Comparison of ENCODE assay signal across 8 cellular contexts in the genomic region with DNA sequence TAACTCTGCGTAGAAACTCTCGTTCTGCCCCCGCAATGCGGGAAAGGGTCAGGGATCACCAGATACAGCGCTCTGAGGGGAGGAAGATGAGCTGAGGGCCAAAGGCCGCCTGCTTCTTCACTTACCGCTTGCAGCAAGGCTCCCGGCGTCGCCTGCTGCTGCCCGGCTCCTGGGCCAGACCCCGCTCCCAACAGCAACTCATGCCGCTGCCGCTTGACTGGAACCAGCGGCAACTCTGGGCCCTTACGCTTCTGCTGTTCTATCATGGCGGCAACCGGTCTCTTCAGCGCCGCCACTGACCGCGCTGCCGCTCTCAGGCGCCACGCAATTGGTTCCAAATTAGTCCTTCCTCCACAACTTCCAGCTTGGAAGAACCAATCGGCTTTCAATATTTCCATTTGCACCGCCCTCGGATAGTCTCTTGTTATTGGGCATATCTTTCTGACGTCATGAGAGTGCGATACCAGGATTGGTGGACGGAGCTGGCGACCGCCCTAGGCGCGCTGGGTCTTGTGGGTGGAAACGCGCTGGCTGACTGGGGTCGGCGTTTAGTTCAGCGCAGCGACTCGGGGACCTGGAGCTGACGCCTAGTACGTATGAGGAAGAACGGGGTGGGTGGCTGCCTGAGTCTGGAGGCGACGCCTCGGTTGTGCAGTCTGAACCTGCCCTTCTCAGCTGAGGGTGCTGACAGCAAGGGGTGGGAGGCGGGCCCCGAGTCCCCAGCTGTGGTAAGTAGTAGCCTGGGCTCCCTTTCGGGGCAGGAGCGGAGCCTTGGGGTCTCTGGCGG. TPM values are rescaled to one million over a fixed set of nuclear protein-coding genes. Genes with fewer than 3 reads are reported as not detected.
DNase-seq lines count a peak whose midpoint lies in the region; ATAC-seq and TF ChIP-seq lines count a peak whose summit lies in the region.

A gene (minus strand): TSS at position 303 of the 787 bp plus-strand sequence. CDS start 37 bp downstream, at position 266.
A gene with protein sequence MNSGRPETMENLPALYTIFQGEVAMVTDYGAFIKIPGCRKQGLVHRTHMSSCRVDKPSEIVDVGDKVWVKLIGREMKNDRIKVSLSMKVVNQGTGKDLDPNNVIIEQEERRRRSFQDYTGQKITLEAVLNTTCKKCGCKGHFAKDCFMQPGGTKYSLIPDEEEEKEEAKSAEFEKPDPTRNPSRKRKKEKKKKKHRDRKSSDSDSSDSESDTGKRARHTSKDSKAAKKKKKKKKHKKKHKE (plus strand): TSS at position 547 of the 787 bp plus-strand sequence. CDS start 13,067 bp downstream, outside the sequence.

- H4K20me1 ChIP-seq in OCI-LY7 (ENCODE audit: insufficient read depth, low read length): no peaks in the 10 kb centered on the region

- no peaks in the 10 kb centered on the region for H3K9me2 ChIP-seq in OCI-LY7 (ENCODE audit: insufficient read depth, low read length)

- no peaks in the 10 kb centered on the region for H3K9me3 ChIP-seq in OCI-LY7 (ENCODE audit: low read length)
- no peaks in the 10 kb centered on the region for H3K9me3 ChIP-seq in mucosa of descending colon

- peak; percentile 92 for ATAC-seq in GM21526 (IDR thresholded peaks at IDR 0.05; ENCODE audit: low FRiP score, unreplicated experiment)
- ATAC-seq in mucosa of descending colon: peak; percentile 98

- POLR2A ChIA-PET in OCI-LY7 (lab: Charles Lee): interaction anchor here (0.6 to 1.5 kb wide), 9 partner anchors 11 to 232 kb away, joined by 3 to 9 read pairs (median 3); no protein-coding TSS in a partner anchor

- DNase-seq in DMS 273 treated with DMSO at 0.1 percent for 48 hours (lab: John Stamatoyannopoulos, UW) (peak; percentile 99), HuH-7.5 (ENCODE audit: low spot score) (peak; percentile 86), OCI-LY7 (ENCODE audit: low spot score) (peak; percentile 99), activated T-cell treated with anti-CD3 and anti-CD28 coated beads for 24 hours (ENCODE audit: low read depth) (peak; percentile 91), epithelial cell of prostate (ENCODE audit: low read depth, low spot score) (peak; percentile 96), mucosa of descending colon (peak; percentile 92 to 96 (median 95))
- DNase-seq in stimulated activated CD8-positive, alpha-beta memory T cell treated with anti-CD3 and anti-CD28 coated beads, Interleukin-4, amount 100 ng/mL, for 4 hours (ENCODE audit: low read depth in 2 of 2, low spot score in 1 of 2): peak; percentile 81 to 89

- H3K4me1 ChIP-seq in OCI-LY7 (ENCODE audit: insufficient read depth, low read length, poor library complexity, severe bottlenecking) (peaks cover 25% of the 10 kb centered on the region), mucosa of descending colon (ENCODE audit: low read depth) (peaks cover 17% of the 10 kb centered on the region)

- CTCF ChIA-PET in OCI-LY7 (lab: Charles Lee; ENCODE audit: unreplicated experiment): interaction anchor here (0.6 kb wide), 1 partner anchor 128 kb away, joined by 3 read pairs; no protein-coding TSS in a partner anchor

- H3K36me3 ChIP-seq in OCI-LY7 (ENCODE audit: insufficient read depth, low read length) (peaks cover 35% of the 10 kb centered on the region), mucosa of descending colon (ENCODE audit: low read depth) (no peaks in the 10 kb centered on the region)

- BruUV-seq in OCI-LY7 (replicated peaks; lab: Mats Ljungman, UMichigan): no TSS peak

- peaks cover 75% of the 10 kb centered on the region for H3K79me2 ChIP-seq in OCI-LY7 (ENCODE audit: insufficient read depth, low read depth, low read length)

- TF ChIP-seq CTCF in OCI-LY7 (conservative IDR thresholded peaks at IDR 0.05; ENCODE audit: low read length) (0 out of 2 replicates have a peak, but pooled peaks have one; percentile 39), mucosa of descending colon (IDR thresholded peaks at IDR 0.05) (no peak)

- peak within 1 kb of the TSS; percentile 53 for H2AFZ ChIP-seq in OCI-LY7 (ENCODE audit: low read length)

- intact Hi-C loops in OCI-LY7 (cut with micrococcal nuclease; ENCODE audit: unreplicated experiment) (loop anchor here (2.0 kb wide), 1 partner anchor 126 kb away; no protein-coding TSS in a partner anchor), mucosa of descending colon (cut with DNase I, micrococcal nuclease) (no loop called here)

- peak within 1 kb of the TSS; percentile 67 for H3K27ac ChIP-seq in OCI-LY7 (ENCODE audit: low read depth, low read length, poor library complexity, severe bottlenecking)
- peak within 1 kb of the TSS; percentile 79 for H3K27ac ChIP-seq in epithelial cell of prostate

- H3K4me3 ChIP-seq in OCI-LY7 (ENCODE audit: low read depth, low read length, poor library complexity, severe bottlenecking) (peak within 1 kb of the TSS; percentile 90), mucosa of descending colon (peak within 1 kb of the TSS; percentile 92)

- H3K4me2 ChIP-seq in OCI-LY7 (ENCODE audit: low read length): peak within 1 kb of the TSS; percentile 96

RNA-seq across cellular contexts. Expression of the first gene that starts in this region (rescaled TPM):
- total RNA-seq in OCI-LY7 (2014; rRNA removed; shearing (Covaris generic)): 190 and 202 TPM in 2 replicates
- total RNA-seq in OCI-LY7 (2022): 99.9 and 101 TPM in 2 replicates
- total RNA-seq in mucosa of descending colon: 10 to 100 TPM; 22.9 to 33.4 (median 29.5) TPM

RNA-seq across cellular contexts. Expression of the second gene that starts in this region (rescaled TPM):
- 30.1 and 37.4 TPM in 2 replicates for total RNA-seq in OCI-LY7 (2014; rRNA removed; shearing (Covaris generic))
- total RNA-seq in OCI-LY7 (2022) (33.8 and 34.7 TPM in 2 replicates), mucosa of descending colon (10 to 100 TPM; 16.0 to 20.5 (median 16.8) TPM)

Comparison
In these comparisons a context has a peak if more than half of its experiments do, and no peak if none do; other contexts are left out.
1. Peak in every context shown above with its lines: DNase-seq, ATAC-seq, H3K4me3 ChIP-seq and H3K27ac ChIP-seq.